In the genomic region with DNA sequence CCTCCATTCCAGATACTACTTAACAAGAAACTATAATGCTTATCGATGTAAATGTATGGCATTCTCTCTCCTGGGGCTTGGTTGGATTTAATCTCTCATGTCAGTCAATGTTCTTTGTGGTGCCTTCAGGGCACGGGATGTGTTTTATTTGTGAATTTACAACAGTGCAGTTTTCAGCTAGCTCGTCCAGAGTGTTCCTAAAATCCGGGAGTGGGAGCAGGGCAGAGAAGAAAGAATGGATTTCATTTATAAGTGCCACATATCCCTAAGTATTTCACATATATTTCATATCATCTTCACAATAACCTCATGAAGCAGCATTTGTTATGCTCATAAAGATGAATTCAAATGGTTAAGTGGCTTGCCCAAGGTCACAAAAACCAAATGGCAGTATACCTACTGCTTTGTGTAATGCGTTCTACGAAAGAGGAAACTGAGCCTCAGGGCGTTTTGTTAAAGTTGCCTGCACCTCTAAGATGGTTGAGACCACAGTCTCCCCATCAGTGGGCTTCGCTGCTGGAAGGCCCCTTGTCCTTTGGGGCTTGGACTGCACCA, we compare ENCODE assay signal across 7 cellular contexts.
DNase-seq lines count a peak whose midpoint lies in the region; ATAC-seq and TF ChIP-seq lines count a peak whose summit lies in the region.

No MANE protein-coding gene starts in this region.

- H3K9me3 ChIP-seq in skeletal muscle satellite cell (replicated peaks; ENCODE audit: low read length): no peaks in the 10 kb centered on the region

- H3K36me3 ChIP-seq in skeletal muscle satellite cell (ENCODE audit: insufficient read depth, low read length): no peaks in the 10 kb centered on the region

- ATAC-seq in GM18909 (IDR thresholded peaks at IDR 0.05; ENCODE audit: poor library complexity, unreplicated experiment) (peak; percentile 14), HG02763 (IDR thresholded peaks at IDR 0.05; ENCODE audit: unreplicated experiment) (peak; percentile 1)

- H3K4me1 ChIP-seq in skeletal muscle satellite cell (ENCODE audit: control insufficient read depth, insufficient read depth, low read length): peaks cover 17% of the 10 kb centered on the region

- H3K9ac ChIP-seq in skeletal muscle satellite cell (ENCODE audit: low read depth, low read length): no peak overlapping the region

- peak overlapping the region; percentile 95 for H3K4me2 ChIP-seq in skeletal muscle satellite cell (ENCODE audit: low read length)

- peaks cover 12% of the 10 kb centered on the region for H3K27me3 ChIP-seq in skeletal muscle satellite cell (ENCODE audit: control insufficient read depth, insufficient read depth, low read length)

- H3K4me3 ChIP-seq in fibroblast of mammary gland (ENCODE audit: control insufficient read depth, low read depth, low read length): peak overlapping the region; percentile 62
- peak overlapping the region; percentile 92 for H3K4me3 ChIP-seq in skeletal muscle satellite cell (ENCODE audit: low read length)

- no peak for TF ChIP-seq CTCF in fibroblast of mammary gland (conservative IDR thresholded peaks at IDR 0.05; ENCODE audit: control insufficient read depth, insufficient read depth, low read depth, low read length)

- DNase-seq in RPMI8226 (peak; percentile 26), fibroblast of mammary gland (ENCODE audit: low read depth) (no peak), HPDE6-E6E7 (ENCODE audit: extremely low spot score) (no peak), NCI-H1436 treated with DMSO at 0.1 percent for 48 hours (lab: John Stamatoyannopoulos, UW) (no peak)
